In genomic region chr1:36204347-36204909, GRCh38 we compare ENCODE assay signal across 12 cellular contexts. TPM values are rescaled to one million over a fixed set of nuclear protein-coding genes. Genes with fewer than 3 reads are reported as not detected.
A peak's percentile ranks its signal among the peaks of the same experiment; 100 is the strongest.
DNase-seq lines count a peak whose midpoint lies in the region; ATAC-seq and TF ChIP-seq lines count a peak whose summit lies in the region.
"Had no signal": no experiment of that assay in that cellular context is flagged by ENCODE, and none has a peak within 500 bp of the region (broad histone marks: within the 10 kb centered on the region; RNA-seq: fewer than 3 reads in every experiment).

No MANE protein-coding gene starts in this region.

- H3K4me1 Mint-ChIP-seq in dendritic cell treated with granulocyte-macrophage colony-stimulating factor and Interleukin-4, amounts not matched to agents 40 ng/mL and 50 ng/mL, for 4 days (ENCODE audit: low read depth), result peaks cover 19% of the 10 kb centered on the region
- peaks cover 20% of the 10 kb centered on the region for H3K4me1 Mint-ChIP-seq in neural progenitor cell

- no peaks in the 10 kb centered on the region for H3K27me3 ChIP-seq in neural progenitor cell
- H3K27me3 ChIP-seq in uterus, result no peaks in the 10 kb centered on the region

- H3K27ac Mint-ChIP-seq in dendritic cell treated with granulocyte-macrophage colony-stimulating factor and Interleukin-4, amounts not matched to agents 40 ng/mL and 50 ng/mL, for 4 days, result peak overlapping the region; percentile 89
- peak overlapping the region; percentile 14 for H3K27ac Mint-ChIP-seq in neural progenitor cell
- H3K27ac Mint-ChIP-seq: activated naive CD4-positive, alpha-beta T cell treated with anti-CD3 and anti-CD28 coated beads for 36 hours had no signal

- no peak overlapping the region for H3K27ac ChIP-seq in neural progenitor cell
- peak overlapping the region; percentile 61 to 62 for H3K27ac ChIP-seq in uterus

- TF ChIP-seq CTCF in neural progenitor cell (IDR thresholded peaks at IDR 0.05), result no peak
- no peak for TF ChIP-seq CTCF in uterus (IDR thresholded peaks at IDR 0.05)
- TF ChIP-seq CTCF in mucosa of descending colon (IDR thresholded peaks at IDR 0.05), result no peak

- H4K20me1 ChIP-seq in neural progenitor cell (ENCODE audit: low read depth), result no peaks in the 10 kb centered on the region

- TF ChIP-seq POLR2A in uterus (IDR thresholded peaks at IDR 0.05), result no peak

- no peaks in the 10 kb centered on the region for H3K9me3 Mint-ChIP-seq in dendritic cell treated with granulocyte-macrophage colony-stimulating factor and Interleukin-4, amounts not matched to agents 40 ng/mL and 50 ng/mL, for 4 days
- H3K9me3 Mint-ChIP-seq in neural progenitor cell, result no peaks in the 10 kb centered on the region
- H3K9me3 Mint-ChIP-seq: activated naive CD4-positive, alpha-beta T cell treated with anti-CD3 and anti-CD28 coated beads for 36 hours had no signal

- DNase-seq in NCI-H82 (lab: John Stamatoyannopoulos, UW) (peak; percentile 30), NCI-H82 treated with DMSO at 0.1 percent for 48 hours (lab: John Stamatoyannopoulos, UW; ENCODE audit: unreplicated experiment) (no peak), neural progenitor cell (ENCODE audit: low spot score) (no peak), uterus (no peak), NCI-H510A treated with DMSO at 0.1 percent for 48 hours (lab: John Stamatoyannopoulos, UW) (no peak), mucosa of descending colon (no peak)
- no peak for DNase-seq in stimulated activated CD4-positive, alpha-beta T cell treated with anti-CD3 and anti-CD28 coated beads, Interleukin-4, amount 100 ng/mL, for 24 hours
- DNase-seq: activated CD4-positive, alpha-beta T cell treated with anti-CD3 and anti-CD28 coated beads for 36 hours; activated naive CD4-positive, alpha-beta T cell treated with anti-CD3 and anti-CD28 coated beads for 36 hours; naive B cell; stimulated activated CD4-positive, alpha-beta T cell treated with anti-CD3 and anti-CD28 coated beads, Interleukin-2, amount 100 ng/mL, for 24 hours had no signal

- H3K36me3 Mint-ChIP-seq in dendritic cell treated with granulocyte-macrophage colony-stimulating factor and Interleukin-4, amounts not matched to agents 40 ng/mL and 50 ng/mL, for 4 days (ENCODE audit: low read depth), result no peaks in the 10 kb centered on the region
- H3K36me3 Mint-ChIP-seq in neural progenitor cell, result no peaks in the 10 kb centered on the region
- H3K36me3 Mint-ChIP-seq: naive B cell had no signal

- no peak for ATAC-seq in mucosa of descending colon
- ATAC-seq: activated CD4-positive, alpha-beta T cell treated with anti-CD3 and anti-CD28 coated beads for 36 hours had no signal

- H3K4me1 ChIP-seq in neural progenitor cell (peaks cover 15% of the 10 kb centered on the region), uterus (peaks cover 0 to 8% of the 10 kb centered on the region in 2 donors), mucosa of descending colon (ENCODE audit: low read depth) (no peaks in the 10 kb centered on the region)

- H3K27me3 Mint-ChIP-seq in dendritic cell treated with granulocyte-macrophage colony-stimulating factor and Interleukin-4, amounts not matched to agents 40 ng/mL and 50 ng/mL, for 4 days, result no peaks in the 10 kb centered on the region
- no peaks in the 10 kb centered on the region for H3K27me3 Mint-ChIP-seq in neural progenitor cell (ENCODE audit: insufficient read depth, low read depth)

- H2AFZ ChIP-seq in neural progenitor cell (replicated peaks), result no peak overlapping the region

- H3K4me3 Mint-ChIP-seq in dendritic cell treated with granulocyte-macrophage colony-stimulating factor and Interleukin-4, amounts not matched to agents 40 ng/mL and 50 ng/mL, for 4 days, result no peak overlapping the region
- no peak overlapping the region for H3K4me3 Mint-ChIP-seq in neural progenitor cell
- H3K4me3 Mint-ChIP-seq: activated CD4-positive, alpha-beta T cell treated with anti-CD3 and anti-CD28 coated beads for 36 hours; activated naive CD4-positive, alpha-beta T cell treated with anti-CD3 and anti-CD28 coated beads for 36 hours; naive B cell had no signal

- H3K36me3 ChIP-seq in neural progenitor cell, result no peaks in the 10 kb centered on the region
- H3K36me3 ChIP-seq in uterus, result no peaks in the 10 kb centered on the region
- no peaks in the 10 kb centered on the region for H3K36me3 ChIP-seq in mucosa of descending colon (ENCODE audit: low read depth)

- H3F3A ChIP-seq in neural progenitor cell (ENCODE audit: low read depth), result peaks cover 16% of the 10 kb centered on the region

- H3K4me3 ChIP-seq in neural progenitor cell (no peak overlapping the region), uterus (no peak overlapping the region), mucosa of descending colon (no peak overlapping the region)

- no peaks in the 10 kb centered on the region for H3K79me2 ChIP-seq in neural progenitor cell (ENCODE audit: low read depth)

- intact Hi-C loops in dendritic cell treated with granulocyte-macrophage colony-stimulating factor and Interleukin-4, amounts not matched to agents 40 ng/mL and 50 ng/mL, for 4 days (cut with micrococcal nuclease), result no loop called here
- intact Hi-C loops in uterus (cut with DNase I; ENCODE audit: low total_unique reads) (no loop called here), mucosa of descending colon (cut with DNase I, micrococcal nuclease) (no loop called here)

- H3K4me2 ChIP-seq in neural progenitor cell, result peak overlapping the region; percentile 46

- no peak overlapping the region for H3K9ac ChIP-seq in neural progenitor cell

- H3K9me3 ChIP-seq in neural progenitor cell (ENCODE audit: low read depth), result no peaks in the 10 kb centered on the region
- no peaks in the 10 kb centered on the region for H3K9me3 ChIP-seq in uterus
- H3K9me3 ChIP-seq in mucosa of descending colon, result no peaks in the 10 kb centered on the region

RNA-seq across cellular contexts. Expression of gene THRAP3, which starts 19.8 kb away (rescaled TPM):
- 123 and 138 TPM in 2 replicates for total RNA-seq in neural progenitor cell (ENCODE audit: low replicate concordance)
- 10 to 100 TPM; 21.3 to 99.1 (median 67.5) TPM for total RNA-seq in uterus
- 100 to 1,000 TPM in 1 of 3 donors, 10 to 100 TPM in 2; 83.0 to 103 (median 85.1) TPM for total RNA-seq in mucosa of descending colon

RNA-seq across cellular contexts. Expression of gene MAP7D1, which starts 48.5 kb away (rescaled TPM):
- 35.0 and 81.1 TPM in 2 replicates for total RNA-seq in neural progenitor cell (ENCODE audit: low replicate concordance)
- 100 to 1,000 TPM in 1 of 4 donors, 10 to 100 TPM in 3; 53.5 to 115 (median 77.3) TPM for total RNA-seq in uterus
- total RNA-seq in mucosa of descending colon, result 100 to 1,000 TPM in 1 of 3 donors, 10 to 100 TPM in 2; 41.5 to 161 (median 61.9) TPM

RNA-seq across cellular contexts. Expression of gene TRAPPC3, which starts 55.1 kb away (rescaled TPM):
- 44.9 and 69.4 TPM in 2 replicates for total RNA-seq in neural progenitor cell (ENCODE audit: low replicate concordance)
- 10 to 100 TPM; 10.6 to 70.6 (median 38.1) TPM for total RNA-seq in uterus
- 10 to 100 TPM; 55.7 to 86.6 (median 57.7) TPM for total RNA-seq in mucosa of descending colon
